Comparison of ENCODE assay signal across 8 cellular contexts in the genomic region with DNA sequence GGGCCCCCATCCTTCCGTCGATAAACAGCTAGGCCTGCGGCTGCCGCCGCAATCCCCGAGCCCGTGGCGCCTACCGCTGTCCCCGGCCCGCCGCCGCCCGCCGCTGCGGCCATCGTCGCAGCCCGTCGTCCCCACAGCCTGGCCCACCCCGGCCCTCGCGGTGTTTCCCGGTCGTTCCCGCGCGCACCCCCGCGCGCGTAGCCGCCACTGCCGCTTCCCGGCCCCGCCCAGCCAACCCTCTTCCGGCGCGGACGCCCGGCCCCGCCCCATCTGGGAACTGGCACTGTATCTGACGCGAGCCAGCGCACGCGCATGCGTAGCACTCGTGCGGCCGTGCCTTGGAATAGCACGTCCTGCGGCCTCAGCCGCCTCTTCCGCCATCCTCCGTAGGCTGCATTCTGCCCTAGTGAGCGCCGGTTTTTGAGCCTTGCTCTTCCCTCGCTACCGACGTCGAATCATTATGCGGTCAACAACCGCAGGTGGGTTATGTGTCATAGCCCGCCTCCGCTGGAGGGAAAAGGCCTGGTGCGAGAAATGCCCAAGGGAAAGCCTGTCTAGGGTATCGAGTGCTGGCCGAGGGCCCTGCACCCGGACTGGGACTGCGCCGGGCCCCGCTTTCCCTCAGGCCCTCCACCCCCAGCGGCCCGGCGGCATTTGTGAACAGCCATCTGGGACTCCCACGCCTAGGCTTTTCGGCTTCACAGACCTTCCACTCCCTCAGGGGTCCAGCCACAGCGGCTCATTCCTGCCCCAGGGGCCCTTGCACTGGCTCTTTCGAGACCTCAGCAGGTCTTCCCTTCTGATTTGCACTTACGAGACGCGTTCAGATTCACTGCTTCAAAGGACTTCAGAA. TPM values are rescaled to one million over a fixed set of nuclear protein-coding genes. Genes with fewer than 3 reads are reported as not detected.
A peak's percentile ranks its signal among the peaks of the same experiment; 100 is the strongest.
DNase-seq lines count a peak whose midpoint lies in the region; ATAC-seq and TF ChIP-seq lines count a peak whose summit lies in the region.

A gene (minus strand): TSS at position 209 of the 853 bp plus-strand sequence. CDS start 96 bp downstream, at position 113.

- intact Hi-C loops in spleen (cut with DNase I; ENCODE audit: low total_unique reads): no loop called here

- H3K36me3 ChIP-seq in spleen: peaks cover 0 to 3% (median 0%) of the 10 kb centered on the region in 6 donors

- DNase-seq in AG04450 (ENCODE audit: low read depth, low spot score) (peak; percentile 93), NCI-H2227 treated with DMSO at 0.1 percent for 48 hours (lab: John Stamatoyannopoulos, UW) (peak; percentile 86), WTC11 (ENCODE audit: low spot score) (peak; percentile 99), cardiac fibroblast (ENCODE audit: low read depth in 2 of 2) (peak; percentile 97 to 98), immature natural killer cell (peak; percentile 96 to 98 (median 97)), spleen (peak; percentile 100)

- POLR2A ChIA-PET in AG04450 (lab: Yijun Ruan, JAX): interaction anchor here (0.7 kb wide), 1 partner anchor 16 kb away, joined by 3 read pairs; no protein-coding TSS in a partner anchor
- POLR2A ChIA-PET in WTC11 (lab: Charles Lee): interaction anchor here (0.5 kb wide), 1 partner anchor 59 kb away, joined by 4 read pairs; no protein-coding TSS in a partner anchor

- H3K9me3 ChIP-seq in AG04450 (ENCODE audit: control insufficient read depth, insufficient read depth, low read length) (no peaks in the 10 kb centered on the region; the same call in 1 of the 2 replicates), spleen (no peaks in the 10 kb centered on the region)

- H3K27me3 ChIP-seq in AG04450 (ENCODE audit: control insufficient read depth, insufficient read depth, low read length) (no peaks in the 10 kb centered on the region), spleen (replicated peaks in 1 of 7) (no peaks in the 10 kb centered on the region)

- ATAC-seq in GM18907 (IDR thresholded peaks at IDR 0.05; ENCODE audit: unreplicated experiment) (peak; percentile 83), HG03159 (IDR thresholded peaks at IDR 0.05; ENCODE audit: unreplicated experiment) (peak; percentile 78), WTC11 (peak; percentile 94)

- H3K4me3 Mint-ChIP-seq in WTC11 (peak within 1 kb of the TSS; percentile 97), immature natural killer cell (peak within 1 kb of the TSS; percentile 90 to 96 (median 94))

- H3K9me3 Mint-ChIP-seq in WTC11 (no peaks in the 10 kb centered on the region), immature natural killer cell (no peaks in the 10 kb centered on the region)

- 0 to 2% (median 1%) methylated on average over 50 to 83 of the region's 83 CpGs for WGBS in spleen, 5 donors

- no peak for TF ChIP-seq CTCF in AG04450 (IDR thresholded peaks at IDR 0.05; ENCODE audit: low read depth, low read length)
- TF ChIP-seq CTCF in WTC11 (IDR thresholded peaks at IDR 0.05): no peak
- no peak for TF ChIP-seq CTCF in cardiac fibroblast (IDR thresholded peaks at IDR 0.05; ENCODE audit: low read depth, low read length)
- peak in 8 of 11 experiments; percentile 27 to 65 (median 46) for TF ChIP-seq CTCF in spleen (IDR thresholded peaks at IDR 0.05 in 8 of 11, conservative IDR thresholded peaks at IDR 0.05 in 3 of 11)

- H3K4me3 ChIP-seq in AG04450 (ENCODE audit: low read depth, low read length): peak within 1 kb of the TSS; percentile 89
- H3K4me3 ChIP-seq in cardiac fibroblast (replicated peaks in 1 of 2; ENCODE audit: low read depth in 2 of 2, low read length in 2 of 2): peak within 1 kb of the TSS; percentile 64 to 78
- H3K4me3 ChIP-seq in spleen: peak within 1 kb of the TSS; percentile 75 to 99 (median 96)

- H3K4me1 Mint-ChIP-seq in WTC11 (peaks cover 17% of the 10 kb centered on the region), immature natural killer cell (peaks cover 32 to 34% of the 10 kb centered on the region in 2 donors)

- CTCF ChIA-PET in AG04450 (lab: Charles Lee) (no interaction called here), WTC11 (lab: Charles Lee) (no interaction called here)

- H3K4me1 ChIP-seq in spleen: peaks cover 25 to 57% (median 43%) of the 10 kb centered on the region in 6 donors

- peak within 1 kb of the TSS; percentile 98 for H3K27ac ChIP-seq in AG04450 (ENCODE audit: low read depth, low read length)
- peak within 1 kb of the TSS; percentile 83 to 99 (median 96) for H3K27ac ChIP-seq in spleen

- H3K36me3 Mint-ChIP-seq in WTC11 (peaks cover 16% of the 10 kb centered on the region), immature natural killer cell (no peaks in the 10 kb centered on the region)

- TF ChIP-seq POLR2A in spleen (IDR thresholded peaks at IDR 0.05): peak; percentile 26 to 77 (median 68)

- no peaks in the 10 kb centered on the region for H3K27me3 Mint-ChIP-seq in WTC11 (ENCODE audit: low read depth)
- peaks cover 7 to 12% (median 9%) of the 10 kb centered on the region in 3 donors for H3K27me3 Mint-ChIP-seq in immature natural killer cell (ENCODE audit: low read depth in 3 of 3)

- H3K27ac Mint-ChIP-seq in WTC11 (peak within 1 kb of the TSS; percentile 97), immature natural killer cell (peak within 1 kb of the TSS; percentile 94 to 100 (median 98))

TF ChIP-seq in WTC11, 78 proteins besides CTCF, POLR2A, EP300 and RAD21 (continues in another document):
- TF ChIP-seq ZNF423 (CRISPR knock-in tag; IDR thresholded peaks at IDR 0.05) (no peak), ZBTB21 (CRISPR knock-in tag; IDR thresholded peaks at IDR 0.05; ENCODE audit: borderline replicate concordance) (no peak), JUN (CRISPR knock-in tag; IDR thresholded peaks at IDR 0.05) (no peak), MYBL2 (CRISPR knock-in tag; IDR thresholded peaks at IDR 0.05) (no peak), PRRX2 (CRISPR knock-in tag; IDR thresholded peaks at IDR 0.05) (no peak), FOXK1 (CRISPR knock-in tag; IDR thresholded peaks at IDR 0.05) (peak; percentile 73), CREM (CRISPR knock-in tag; IDR thresholded peaks at IDR 0.05) (peak; percentile 23; the same call in 1 of the 2 replicates), CBFB (CRISPR knock-in tag; IDR thresholded peaks at IDR 0.05; ENCODE audit: low read depth) (no peak), TCF7 (CRISPR knock-in tag; IDR thresholded peaks at IDR 0.05; ENCODE audit: low read depth) (no peak), RORB (CRISPR knock-in tag; IDR thresholded peaks at IDR 0.05) (no peak), KAT7 (CRISPR knock-in tag; IDR thresholded peaks at IDR 0.05; ENCODE audit: borderline replicate concordance) (peak; percentile 11; the same call in 1 of the 2 replicates), SOX15 (CRISPR knock-in tag; IDR thresholded peaks at IDR 0.05) (no peak), ELF4 (CRISPR knock-in tag; IDR thresholded peaks at IDR 0.05; ENCODE audit: low read depth) (0 out of 2 replicates have a peak, but pooled peaks have one; percentile 53), ETV6 (CRISPR knock-in tag; IDR thresholded peaks at IDR 0.05) (peak; percentile 84), ZNF671 (CRISPR knock-in tag; IDR thresholded peaks at IDR 0.05) (no peak)
- TF ChIP-seq, protein P1, sequence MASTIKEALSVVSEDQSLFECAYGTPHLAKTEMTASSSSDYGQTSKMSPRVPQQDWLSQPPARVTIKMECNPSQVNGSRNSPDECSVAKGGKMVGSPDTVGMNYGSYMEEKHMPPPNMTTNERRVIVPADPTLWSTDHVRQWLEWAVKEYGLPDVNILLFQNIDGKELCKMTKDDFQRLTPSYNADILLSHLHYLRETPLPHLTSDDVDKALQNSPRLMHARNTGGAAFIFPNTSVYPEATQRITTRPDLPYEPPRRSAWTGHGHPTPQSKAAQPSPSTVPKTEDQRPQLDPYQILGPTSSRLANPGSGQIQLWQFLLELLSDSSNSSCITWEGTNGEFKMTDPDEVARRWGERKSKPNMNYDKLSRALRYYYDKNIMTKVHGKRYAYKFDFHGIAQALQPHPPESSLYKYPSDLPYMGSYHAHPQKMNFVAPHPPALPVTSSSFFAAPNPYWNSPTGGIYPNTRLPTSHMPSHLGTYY (CRISPR knock-in tag; IDR thresholded peaks at IDR 0.05): no peak
- TF ChIP-seq, protein P2, sequence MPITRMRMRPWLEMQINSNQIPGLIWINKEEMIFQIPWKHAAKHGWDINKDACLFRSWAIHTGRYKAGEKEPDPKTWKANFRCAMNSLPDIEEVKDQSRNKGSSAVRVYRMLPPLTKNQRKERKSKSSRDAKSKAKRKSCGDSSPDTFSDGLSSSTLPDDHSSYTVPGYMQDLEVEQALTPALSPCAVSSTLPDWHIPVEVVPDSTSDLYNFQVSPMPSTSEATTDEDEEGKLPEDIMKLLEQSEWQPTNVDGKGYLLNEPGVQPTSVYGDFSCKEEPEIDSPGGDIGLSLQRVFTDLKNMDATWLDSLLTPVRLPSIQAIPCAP (CRISPR knock-in tag; IDR thresholded peaks at IDR 0.05): peak; percentile 31; the same call in 1 of the 2 replicates
- TF ChIP-seq, protein P3, sequence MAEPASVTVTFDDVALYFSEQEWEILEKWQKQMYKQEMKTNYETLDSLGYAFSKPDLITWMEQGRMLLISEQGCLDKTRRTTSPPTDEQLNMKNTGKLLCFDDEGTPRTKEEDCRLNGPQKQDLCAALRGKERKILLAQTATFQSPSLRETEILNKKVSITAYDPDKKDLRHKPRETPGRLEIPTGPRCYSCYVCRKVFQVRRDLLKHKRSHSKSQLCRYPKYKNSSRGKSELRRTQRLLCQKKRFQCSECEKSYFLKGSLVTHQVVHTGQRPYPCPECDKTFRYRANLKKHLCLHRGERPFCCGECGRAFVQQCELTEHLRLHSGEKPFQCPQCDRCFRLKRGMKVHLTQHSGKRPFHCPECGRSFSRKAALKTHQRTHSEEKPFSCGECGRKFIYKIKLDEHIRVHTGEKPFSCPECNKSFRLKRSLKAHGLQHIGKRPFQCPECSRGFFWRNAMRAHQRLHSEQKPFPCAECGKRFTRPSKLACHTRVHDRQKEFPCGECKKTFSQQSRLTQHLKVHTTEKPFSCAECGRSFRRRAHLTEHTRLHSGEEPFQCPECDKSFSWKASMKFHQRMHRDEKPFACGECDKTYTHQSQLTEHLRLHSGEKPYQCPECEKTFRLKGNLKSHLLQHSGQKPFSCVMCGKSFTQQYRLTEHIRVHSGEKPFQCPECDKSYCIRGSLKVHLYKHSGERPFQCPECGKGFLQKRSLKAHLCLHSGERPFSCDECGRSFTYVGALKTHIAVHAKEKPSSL (CRISPR knock-in tag; conservative IDR thresholded peaks at IDR 0.05): no peak
- TF ChIP-seq, protein P4, sequence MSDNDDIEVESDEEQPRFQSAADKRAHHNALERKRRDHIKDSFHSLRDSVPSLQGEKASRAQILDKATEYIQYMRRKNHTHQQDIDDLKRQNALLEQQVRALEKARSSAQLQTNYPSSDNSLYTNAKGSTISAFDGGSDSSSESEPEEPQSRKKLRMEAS (CRISPR knock-in tag; IDR thresholded peaks at IDR 0.05): peak; percentile 75; the same call in 1 of the 2 replicates

RNA-seq across cellular contexts. Expression of the gene that starts here (rescaled TPM):
- polyA plus RNA-seq in AG04450 (2011; rRNA removed) (34.3 and 38.5 TPM in 2 replicates), immature natural killer cell (10 to 100 TPM; 28.4 to 85.4 (median 54.3) TPM), spleen (10 to 100 TPM; 10.5 to 14.9 (median 11.7) TPM)
- 68.9 and 94.2 TPM in 2 replicates for polyA minus RNA-seq in AG04450 (2011; rRNA and poly(A)+ RNA removed)
- total RNA-seq in WTC11 (2021) (237 to 249 TPM (median 243 TPM) in 3 replicates), spleen (10 to 100 TPM; 40.4 to 82.9 (median 66.4) TPM)

Comparison
In these comparisons a context has a peak if more than half of its experiments do, and no peak if none do; other contexts are left out.
1. Peak in every context shown above with its lines: DNase-seq, ATAC-seq, H3K4me3 ChIP-seq and H3K27ac ChIP-seq.
2. CTCF ChIP-seq: peak in spleen (8 of 11); none in AG04450 (single experiment), WTC11 (single experiment) and cardiac fibroblast (single experiment).